8 cellular contexts compared by ENCODE assay signal in genomic region chr13:52449323-52450011, GRCh38. TPM values are rescaled to one million over a fixed set of nuclear protein-coding genes. Genes with fewer than 3 reads are reported as not detected.
DNase-seq lines count a peak whose midpoint lies in the region; ATAC-seq and TF ChIP-seq lines count a peak whose summit lies in the region.

No MANE protein-coding gene starts in this region.

- H3K79me2 ChIP-seq in HCT116 (ENCODE audit: insufficient read depth, low read length), result peaks cover 49% of the 10 kb centered on the region

- H2AFZ ChIP-seq in HCT116 (ENCODE audit: low read depth, low read length, poor library complexity, severe bottlenecking), result no peak overlapping the region

- RAD21 ChIA-PET in HCT116 (lab: Charles Lee; ENCODE audit: low non-redundant PET in 1 of 2, low total read pairs in 2 of 2, uncharacterized antibody in 2 of 2, unreplicated experiment in 2 of 2), result interaction anchor here in 1 of 2 experiments (1.6 kb wide), 1 partner anchor 106 kb away, joined by 11 read pairs; no protein-coding TSS in a partner anchor

- H4K20me1 ChIP-seq in HCT116 (ENCODE audit: insufficient read depth), result no peaks in the 10 kb centered on the region

- peak overlapping the region; percentile 87 for H3K27ac Mint-ChIP-seq in activated naive CD8-positive, alpha-beta T cell
- H3K27ac Mint-ChIP-seq in immature natural killer cell, result peak overlapping the region; percentile 89 to 97 (median 95)

- H3K9me2 ChIP-seq in HCT116 (ENCODE audit: insufficient read depth), result no peaks in the 10 kb centered on the region

- no peak for TF ChIP-seq POLR2A in HCT116 (IDR thresholded peaks at IDR 0.05; ENCODE audit: borderline replicate concordance, extremely low read depth, insufficient read depth, insufficient read length)

- H3K9me3 ChIP-seq in AG04450 (ENCODE audit: control insufficient read depth, insufficient read depth, low read length) (no peaks in the 10 kb centered on the region), HCT116 (ENCODE audit: control insufficient read depth in 1 of 2, insufficient read depth in 1 of 2, low read depth in 1 of 2, low read length in 2 of 2) (no peaks in the 10 kb centered on the region), stomach smooth muscle (ENCODE audit: control insufficient read depth in 2 of 2, low read length in 2 of 2) (no peaks in the 10 kb centered on the region)

- H3K9ac ChIP-seq in HCT116 (ENCODE audit: low read length), result peak overlapping the region; percentile 98
- H3K9ac ChIP-seq in stomach smooth muscle (ENCODE audit: low read length in 2 of 2), result peak overlapping the region; percentile 82 to 87

- TSS peak; percentile 52 for BruUV-seq in HCT116 (replicated peaks; lab: Mats Ljungman, UMichigan)

- H3K27ac ChIP-seq in AG04450 (ENCODE audit: low read depth, low read length) (peak overlapping the region; percentile 70), HCT116 (ENCODE audit: low read depth, low read length) (peak overlapping the region; percentile 98), stomach smooth muscle (ENCODE audit: low read length) (peak overlapping the region; percentile 79)

- peak overlapping the region; percentile 87 for H3K4me3 ChIP-seq in AG04450 (ENCODE audit: low read depth, low read length)
- H3K4me3 ChIP-seq in HCT116 (replicated peaks in 1 of 2; ENCODE audit: low read depth in 1 of 2, low read length in 2 of 2), result peak overlapping the region; percentile 74 to 84
- H3K4me3 ChIP-seq in stomach smooth muscle (ENCODE audit: low read length in 2 of 2), result peak overlapping the region; percentile 77 to 88

- no peaks in the 10 kb centered on the region for H3K27me3 Mint-ChIP-seq in activated naive CD8-positive, alpha-beta T cell
- peaks cover 0 to 12% (median 8%) of the 10 kb centered on the region in 3 donors for H3K27me3 Mint-ChIP-seq in immature natural killer cell (ENCODE audit: low read depth in 3 of 3)

- TF ChIP-seq RAD21 in HCT116 (IDR thresholded peaks at IDR 0.05; ENCODE audit: low read depth), result no peak

- H3K4me1 Mint-ChIP-seq in activated naive CD8-positive, alpha-beta T cell (ENCODE audit: low read depth), result peaks cover 39% of the 10 kb centered on the region
- peaks cover 32 to 46% of the 10 kb centered on the region in 2 donors for H3K4me1 Mint-ChIP-seq in immature natural killer cell

- TF ChIP-seq CTCF in AG04450 (IDR thresholded peaks at IDR 0.05; ENCODE audit: low read depth, low read length) (no peak), HCT116 (IDR thresholded peaks at IDR 0.05 in 2 of 3, conservative IDR thresholded peaks at IDR 0.05 in 1 of 3; ENCODE audit: borderline replicate concordance in 1 of 3, insufficient read depth in 1 of 3, low read depth in 2 of 3, low read length in 2 of 3) (no peak)

- H3K27me3 ChIP-seq in AG04450 (ENCODE audit: control insufficient read depth, insufficient read depth, low read length), result no peaks in the 10 kb centered on the region
- H3K27me3 ChIP-seq in HCT116 (ENCODE audit: insufficient read depth, low read length), result no peaks in the 10 kb centered on the region
- no peaks in the 10 kb centered on the region for H3K27me3 ChIP-seq in stomach smooth muscle (ENCODE audit: control insufficient read depth in 1 of 2, insufficient read depth in 2 of 2, low read length in 2 of 2)

- ATAC-seq in HCT116 (no peak), HG03108 (IDR thresholded peaks at IDR 0.05; ENCODE audit: unreplicated experiment) (no peak), HG03039 (IDR thresholded peaks at IDR 0.05; ENCODE audit: unreplicated experiment) (no peak)

- H3K4me1 ChIP-seq in HCT116 (ENCODE audit: control insufficient read depth in 1 of 2, insufficient read depth in 2 of 2, low read length in 2 of 2), result peaks cover 22 to 33% of the 10 kb centered on the region in 2 experiments
- peaks cover 18% of the 10 kb centered on the region for H3K4me1 ChIP-seq in stomach smooth muscle (ENCODE audit: control insufficient read depth, insufficient read depth, low read length)

- H3K36me3 Mint-ChIP-seq in activated naive CD8-positive, alpha-beta T cell, result no peaks in the 10 kb centered on the region
- no peaks in the 10 kb centered on the region for H3K36me3 Mint-ChIP-seq in immature natural killer cell

- POLR2A ChIA-PET in AG04450 (lab: Yijun Ruan, JAX), result interaction anchor here (0.5 to 1.8 kb wide), 9 partner anchors 9 to 298 kb away, joined by 3 to 11 read pairs (median 4); no protein-coding TSS in a partner anchor
- POLR2A ChIA-PET in HCT116 (lab: Charles Lee), result interaction anchor here (1.0 to 2.3 kb wide), 4 partner anchors 8 to 106 kb away, joined by 3 to 12 read pairs (median 4); no protein-coding TSS in a partner anchor

- H3K9me3 Mint-ChIP-seq in activated naive CD8-positive, alpha-beta T cell (ENCODE audit: low read depth), result no peaks in the 10 kb centered on the region
- no peaks in the 10 kb centered on the region for H3K9me3 Mint-ChIP-seq in immature natural killer cell

- peak overlapping the region; percentile 98 for H3K4me3 Mint-ChIP-seq in activated naive CD8-positive, alpha-beta T cell
- H3K4me3 Mint-ChIP-seq in immature natural killer cell, result peak overlapping the region; percentile 92 to 96 (median 93)

- intact Hi-C loops in HCT116 (cut with micrococcal nuclease), result loop anchor here (1.0 to 10.0 kb wide), 5 partner anchors 106 to 647 kb away; partner anchors contain the start of genes ALG11, ATP7B, DHRS12 and NEK3

- CTCF ChIA-PET in AG04450 (lab: Charles Lee), result interaction anchor here (0.6 to 4.9 kb wide), 26 partner anchors 10 to 293 kb away, joined by 3 to 95 read pairs (median 9); partner anchors contain the start of gene THSD1
- CTCF ChIA-PET in HCT116 (lab: Charles Lee), result interaction anchor here (0.5 to 3.6 kb wide), 12 partner anchors 15 to 322 kb away, joined by 3 to 43 read pairs (median 6); partner anchors contain the start of gene NEK5

- H3K36me3 ChIP-seq in HCT116 (ENCODE audit: control insufficient read depth in 1 of 2, insufficient read depth in 2 of 2, low read length in 2 of 2), result no peaks in the 10 kb centered on the region
- no peaks in the 10 kb centered on the region for H3K36me3 ChIP-seq in stomach smooth muscle (ENCODE audit: control insufficient read depth in 2 of 2, insufficient read depth in 2 of 2, low read length in 2 of 2)

- peak overlapping the region; percentile 69 for H3K4me2 ChIP-seq in HCT116 (ENCODE audit: low read length)

- DNase-seq in AG04450 (ENCODE audit: low read depth, low spot score), result no peak
- DNase-seq in HCT116 (ENCODE audit: low read depth, low spot score), result no peak
- DNase-seq in immature natural killer cell, result peak in 1 of 3 donors; percentile 7
- DNase-seq in midbrain (lab: John Stamatoyannopoulos, UW), result no peak

TF ChIP-seq in HCT116, 20 proteins besides CTCF, POLR2A, EP300 and RAD21 (continues in another document):
- no peak for TF ChIP-seq SIN3A (IDR thresholded peaks at IDR 0.05; ENCODE audit: low read depth)
- no peak for TF ChIP-seq ZNF274 (IDR thresholded peaks at IDR 0.05; ENCODE audit: low read depth, low read length)
- no peak for TF ChIP-seq YY1 (IDR thresholded peaks at IDR 0.05; ENCODE audit: extremely low read depth, insufficient replicate concordance, low read depth, low read length)
- no peak for TF ChIP-seq TCF7L2 (IDR thresholded peaks at IDR 0.05; ENCODE audit: borderline replicate concordance, extremely low read depth, insufficient read depth, insufficient read length)
- no peak for TF ChIP-seq CBX3 (IDR thresholded peaks at IDR 0.05; ENCODE audit: low read depth)
- TF ChIP-seq CEBPB (IDR thresholded peaks at IDR 0.05; ENCODE audit: low read depth), result no peak
- TF ChIP-seq JUND (IDR thresholded peaks at IDR 0.05), result no peak
- no peak for TF ChIP-seq EZH2 (IDR thresholded peaks at IDR 0.05)
- TF ChIP-seq ZFX (IDR thresholded peaks at IDR 0.05), result no peak
- TF ChIP-seq MAX (IDR thresholded peaks at IDR 0.05), result no peak
- no peak for TF ChIP-seq ZBTB33 (IDR thresholded peaks at IDR 0.05; ENCODE audit: extremely low read depth, insufficient replicate concordance, low read length)
- no peak for TF ChIP-seq ELF1 (IDR thresholded peaks at IDR 0.05; ENCODE audit: borderline replicate concordance, low read depth)

RNA-seq across cellular contexts. Expression of gene VPS36, which starts 1.0 kb away (rescaled TPM):
- 20.5 and 24.2 TPM in 2 replicates for polyA plus RNA-seq in AG04450 (2011; rRNA removed)
- polyA minus RNA-seq in AG04450 (2011; rRNA and poly(A)+ RNA removed), result 10.1 and 13.8 TPM in 2 replicates
- total RNA-seq in HCT116 (2021; ENCODE audit: unreplicated experiment), result 34.8 TPM
- polyA plus RNA-seq in HCT116 (2012), result 10.5 and 14.0 TPM in 2 replicates
- polyA plus RNA-seq in immature natural killer cell, result 10 to 100 TPM; 33.3 to 53.3 (median 40.5) TPM

RNA-seq across cellular contexts. Expression of gene CKAP2, which starts 5.8 kb away (rescaled TPM):
- 14.3 and 18.2 TPM in 2 replicates for polyA plus RNA-seq in AG04450 (2011; rRNA removed)
- 7.0 and 13.3 TPM in 2 replicates for polyA minus RNA-seq in AG04450 (2011; rRNA and poly(A)+ RNA removed)
- 80.2 TPM for total RNA-seq in HCT116 (2021; ENCODE audit: unreplicated experiment)
- 25.4 and 38.7 TPM in 2 replicates for polyA plus RNA-seq in HCT116 (2012)
- polyA plus RNA-seq in immature natural killer cell, result 1 to 10 TPM; 3.8 to 7.2 (median 5.0) TPM

RNA-seq across cellular contexts. Expression of gene THSD1, which starts 43.5 kb away (rescaled TPM):
- polyA plus RNA-seq in AG04450 (2011; rRNA removed) (7.9 and 8.3 TPM in 2 replicates), immature natural killer cell (under 1 TPM in 1 of 3 donors, not detected in 2; 0.08 TPM)
- polyA minus RNA-seq in AG04450 (2011; rRNA and poly(A)+ RNA removed), result 17.9 and 19.3 TPM in 2 replicates
- 0.76 TPM for total RNA-seq in HCT116 (2021; ENCODE audit: unreplicated experiment)
- polyA plus RNA-seq in HCT116 (2012), result 0.47 and 0.56 TPM in 2 replicates
